Comparison of ENCODE assay signal across 6 cellular contexts in genomic region chr15:94611656-94612055, GRCh38.
"Had no signal": no experiment of that assay in that cellular context is flagged by ENCODE, and none has a peak within 500 bp of the region (broad histone marks: within the 10 kb centered on the region; RNA-seq: fewer than 3 reads in every experiment).

No MANE protein-coding gene starts in this region.

- FAIRE-seq: HepG2, HTR-8/SVneo had no signal

- H3K27ac ChIP-seq: HL-60 had no signal

- H3K36me3 Mint-ChIP-seq: IgD-negative memory B cell had no signal

- H3K4me3 Mint-ChIP-seq: IgD-negative memory B cell had no signal

- ATAC-seq: HepG2 had no signal

- DNase-seq: IMR-90, KBM-7 had no signal

- H3K27ac Mint-ChIP-seq: IgD-negative memory B cell had no signal
